In genomic region chr1:78333426-78334012, GRCh38 we compare ENCODE assay signal across 8 cellular contexts.
DNase-seq lines count a peak whose midpoint lies in the region; ATAC-seq and TF ChIP-seq lines count a peak whose summit lies in the region.

No MANE protein-coding gene starts in this region.

- no peaks in the 10 kb centered on the region for H3K9me3 ChIP-seq in AG04450 (ENCODE audit: control insufficient read depth, insufficient read depth, low read length)
- H3K9me3 ChIP-seq in SJCRH30 (replicated peaks), result no peaks in the 10 kb centered on the region
- no peaks in the 10 kb centered on the region for H3K9me3 ChIP-seq in right atrium auricular region

- DNase-seq in AG04450 (ENCODE audit: low read depth, low spot score) (peak; percentile 18), SJCRH30 (peak; percentile 3 to 37), right atrium auricular region (ENCODE audit: low spot score) (no peak), NCI-H510A (lab: John Stamatoyannopoulos, UW) (no peak), NCI-H748 treated with DMSO at 0.1 percent for 48 hours (lab: John Stamatoyannopoulos, UW) (no peak), T-helper 1 cell (no peak)

- H3K27me3 ChIP-seq in AG04450 (ENCODE audit: control insufficient read depth, insufficient read depth, low read length), result no peaks in the 10 kb centered on the region
- H3K27me3 ChIP-seq in SJCRH30, result no peaks in the 10 kb centered on the region
- no peaks in the 10 kb centered on the region for H3K27me3 ChIP-seq in right atrium auricular region

- H3K4me3 ChIP-seq in AG04450 (ENCODE audit: low read depth, low read length) (no peak overlapping the region), SJCRH30 (no peak overlapping the region), right atrium auricular region (no peak overlapping the region)

- H3K27ac ChIP-seq in AG04450 (ENCODE audit: low read depth, low read length) (no peak overlapping the region), SJCRH30 (no peak overlapping the region), right atrium auricular region (no peak overlapping the region)

- TF ChIP-seq CTCF in AG04450 (IDR thresholded peaks at IDR 0.05; ENCODE audit: low read depth, low read length), result peak; percentile 81
- peak; percentile 32 to 65 for TF ChIP-seq CTCF in right atrium auricular region (IDR thresholded peaks at IDR 0.05)

- ATAC-seq in GM18867 (IDR thresholded peaks at IDR 0.05; ENCODE audit: unreplicated experiment), result peak; percentile 94
- peak; percentile 94 for ATAC-seq in HG03066 (IDR thresholded peaks at IDR 0.05; ENCODE audit: low read depth, unreplicated experiment)

- CTCF ChIA-PET in AG04450 (lab: Charles Lee), result interaction anchor here (0.6 to 2.9 kb wide), 22 partner anchors 8 to 272 kb away, joined by 3 to 15 read pairs (median 3); partner anchors contain the start of gene PTGFR

- H3K4me1 ChIP-seq in SJCRH30 (no peaks in the 10 kb centered on the region), right atrium auricular region (no peaks in the 10 kb centered on the region)

- no peaks in the 10 kb centered on the region for H3K36me3 ChIP-seq in SJCRH30
- no peaks in the 10 kb centered on the region for H3K36me3 ChIP-seq in right atrium auricular region

- POLR2A ChIA-PET in AG04450 (lab: Yijun Ruan, JAX), result no interaction called here

Comparison
In these comparisons a context has a peak if more than half of its experiments do, and no peak if none do; other contexts are left out.
1. DNase-seq: peak in AG04450 (single experiment) and SJCRH30 (2 of 2); none in right atrium auricular region (single experiment), NCI-H510A (single experiment), NCI-H748 treated with DMSO at 0.1 percent for 48 hours (single experiment) and T-helper 1 cell (0 of 5).